18 cellular contexts compared by ENCODE assay signal in the genomic region with DNA sequence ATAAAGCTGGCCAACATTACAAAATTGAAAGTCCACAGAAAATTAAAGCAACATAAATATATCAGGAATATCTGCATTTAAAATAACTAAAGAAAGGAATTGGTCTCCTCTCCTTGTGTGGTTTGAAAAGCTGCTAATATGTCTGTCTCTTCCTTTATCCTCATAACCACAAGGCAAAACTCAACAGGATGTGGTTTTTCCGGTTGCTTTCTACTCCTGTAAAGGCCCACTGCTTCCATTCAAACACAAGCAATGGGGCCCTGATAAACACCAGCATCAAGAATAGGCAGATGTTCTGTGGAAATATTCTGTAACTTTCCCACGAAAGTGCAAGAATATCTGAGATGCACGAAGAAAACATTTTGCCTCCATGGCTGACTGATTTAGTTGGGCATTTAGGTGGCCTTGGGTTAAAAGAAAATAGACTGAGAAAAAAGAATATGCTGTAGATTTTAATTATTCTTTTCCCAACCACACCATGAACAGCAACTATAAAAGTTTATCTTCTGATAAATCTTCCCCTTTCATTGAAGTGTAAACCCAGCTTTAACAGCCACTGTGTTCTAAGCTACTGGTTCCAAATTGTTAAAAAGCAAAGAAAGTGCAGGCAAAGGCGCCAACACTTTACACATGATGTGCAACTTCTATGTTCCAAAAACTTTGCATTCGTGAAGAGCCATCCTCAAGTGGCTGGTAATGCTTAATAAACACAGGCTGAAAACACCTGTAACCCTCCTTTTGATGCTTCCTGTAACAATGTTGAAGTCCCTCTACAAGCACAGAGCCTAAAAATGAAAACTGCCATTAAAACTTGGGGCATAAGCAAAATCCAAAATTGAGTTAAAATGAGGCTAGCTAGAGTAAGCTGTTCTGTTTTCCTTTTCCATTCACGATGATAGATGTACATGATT. TPM values are rescaled to one million over a fixed set of nuclear protein-coding genes. Genes with fewer than 3 reads are reported as not detected.
DNase-seq lines count a peak whose midpoint lies in the region; ATAC-seq and TF ChIP-seq lines count a peak whose summit lies in the region.
"Had no signal": no experiment of that assay in that cellular context is flagged by ENCODE, and none has a peak within 500 bp of the region (broad histone marks: within the 10 kb centered on the region; RNA-seq: fewer than 3 reads in every experiment).

No MANE protein-coding gene starts in this region.

- no peak overlapping the region for H3K27ac ChIP-seq in RWPE2 (ENCODE audit: poor library complexity, severe bottlenecking)
- H3K27ac ChIP-seq: prostate gland, vagina had no signal

- in situ Hi-C loops in ACHN (cut with HindIII; ENCODE audit: low pct_ligation_motif_present, low pct_unique_long_range_greater_than_20kb, low sequenced_read_pairs): no loop called here

- no peaks in the 10 kb centered on the region for H3K9me3 Mint-ChIP-seq in endothelial cell (ENCODE audit: unreplicated experiment)
- H3K9me3 Mint-ChIP-seq in activated CD8-positive, alpha-beta T cell treated with anti-CD3 and anti-CD28 coated beads for 36 hours: no peaks in the 10 kb centered on the region
- H3K9me3 Mint-ChIP-seq: activated CD4-positive, alpha-beta memory T cell treated with anti-CD3 and anti-CD28 coated beads, Interleukin-2, amount 10 ng/mL, durations not matched to agents 7 days and 5 days; GM23338; T-helper 1 cell treated with Interleukin-12 subunit alpha and Interleukin-12 subunit beta and Interleukin-4 antibody, amounts not matched to agents 30 μg/mL and 1 μg/mL, for 36 hours had no signal

- H3K4me1 ChIP-seq in RWPE2 (ENCODE audit: insufficient read depth, poor library complexity, severe bottlenecking): no peaks in the 10 kb centered on the region
- H3K4me1 ChIP-seq: prostate gland, vagina had no signal

- H3K4me3 Mint-ChIP-seq in endothelial cell (ENCODE audit: unreplicated experiment): no peak overlapping the region
- H3K4me3 Mint-ChIP-seq in activated CD8-positive, alpha-beta T cell treated with anti-CD3 and anti-CD28 coated beads for 36 hours: no peak overlapping the region
- H3K4me3 Mint-ChIP-seq: activated CD4-positive, alpha-beta memory T cell treated with anti-CD3 and anti-CD28 coated beads, Interleukin-2, amount 10 ng/mL, durations not matched to agents 7 days and 5 days; GM23338; stimulated activated effector memory CD8-positive, alpha-beta T cell treated with anti-CD3 and anti-CD28 coated beads, Interleukin-12 subunit alpha, Interleukin-12 subunit beta, amount 100 ng/mL, for 72 hours; T-helper 1 cell treated with Interleukin-12 subunit alpha and Interleukin-12 subunit beta and Interleukin-4 antibody, amounts not matched to agents 30 μg/mL and 1 μg/mL, for 36 hours had no signal

- no peak for TF ChIP-seq CTCF in RWPE2 (IDR thresholded peaks at IDR 0.05; ENCODE audit: poor library complexity, severe bottlenecking)
- no peak for TF ChIP-seq CTCF in endothelial cell (IDR thresholded peaks at IDR 0.05; ENCODE audit: unreplicated experiment)
- no peak for TF ChIP-seq CTCF in activated CD8-positive, alpha-beta T cell treated with anti-CD3 and anti-CD28 coated beads for 36 hours (IDR thresholded peaks at IDR 0.05)

- H3K4me3 ChIP-seq in RWPE2 (ENCODE audit: severe bottlenecking): no peak overlapping the region
- H3K4me3 ChIP-seq: GM23338, prostate gland, vagina had no signal

- POLR2A ChIA-PET in activated CD8-positive, alpha-beta T cell treated with anti-CD3 and anti-CD28 coated beads for 36 hours (lab: Charles Lee): no interaction called here

- no peaks in the 10 kb centered on the region for H3K9me3 ChIP-seq in RWPE2 (ENCODE audit: severe bottlenecking)
- H3K9me3 ChIP-seq: prostate gland, vagina had no signal

- ATAC-seq in RWPE2 (ENCODE audit: low read depth) (0 out of 3 replicates have a peak, but pooled peaks have one; percentile 36), sciatic nerve (no peak), HG02763 (IDR thresholded peaks at IDR 0.05; ENCODE audit: unreplicated experiment) (no peak)
- no peak for ATAC-seq in activated CD8-positive, alpha-beta T cell treated with anti-CD3 and anti-CD28 coated beads for 36 hours
- ATAC-seq: activated naive CD4-positive, alpha-beta T cell treated with anti-CD3 and anti-CD28 coated beads, Interleukin-2, amount 50 U/mL, for 72 hours; GM23338; stimulated activated effector memory CD8-positive, alpha-beta T cell treated with anti-CD3 and anti-CD28 coated beads, Interleukin-12 subunit alpha, Interleukin-12 subunit beta, amount 100 ng/mL, for 72 hours had no signal

- peak overlapping the region; percentile 50 for H3K27ac Mint-ChIP-seq in endothelial cell (ENCODE audit: unreplicated experiment)
- H3K27ac Mint-ChIP-seq in activated CD8-positive, alpha-beta T cell treated with anti-CD3 and anti-CD28 coated beads for 36 hours: no peak overlapping the region
- H3K27ac Mint-ChIP-seq: activated CD4-positive, alpha-beta memory T cell treated with anti-CD3 and anti-CD28 coated beads, Interleukin-2, amount 10 ng/mL, durations not matched to agents 7 days and 5 days; activated naive CD4-positive, alpha-beta T cell treated with anti-CD3 and anti-CD28 coated beads, Interleukin-2, amount 50 U/mL, for 72 hours; GM23338; stimulated activated effector memory CD8-positive, alpha-beta T cell treated with anti-CD3 and anti-CD28 coated beads, Interleukin-12 subunit alpha, Interleukin-12 subunit beta, amount 100 ng/mL, for 72 hours; T-helper 1 cell treated with Interleukin-12 subunit alpha and Interleukin-12 subunit beta and Interleukin-4 antibody, amounts not matched to agents 30 μg/mL and 1 μg/mL, for 36 hours had no signal

- no peaks in the 10 kb centered on the region for H3K27me3 Mint-ChIP-seq in endothelial cell (ENCODE audit: unreplicated experiment)
- no peaks in the 10 kb centered on the region for H3K27me3 Mint-ChIP-seq in activated CD8-positive, alpha-beta T cell treated with anti-CD3 and anti-CD28 coated beads for 36 hours
- H3K27me3 Mint-ChIP-seq: activated CD4-positive, alpha-beta memory T cell treated with anti-CD3 and anti-CD28 coated beads, Interleukin-2, amount 10 ng/mL, durations not matched to agents 7 days and 5 days had no signal

- H3K36me3 ChIP-seq in RWPE2 (ENCODE audit: low read depth): no peaks in the 10 kb centered on the region
- H3K36me3 ChIP-seq: prostate gland, vagina had no signal

- DNase-seq in ACHN (peak; percentile 35), HT1080 (ENCODE audit: low read depth) (peak; percentile 89), RWPE2 (ENCODE audit: low spot score) (no peak), endothelial cell (ENCODE audit: low spot score) (no peak), sciatic nerve (ENCODE audit: low spot score) (no peak), T1000 (lab: John Stamatoyannopoulos, UW) (no peak)
- DNase-seq in activated CD8-positive, alpha-beta T cell treated with anti-CD3 and anti-CD28 coated beads for 36 hours: no peak
- DNase-seq: activated CD4-positive, alpha-beta memory T cell treated with anti-CD3 and anti-CD28 coated beads, Interleukin-2, amount 10 ng/mL, durations not matched to agents 7 days and 5 days; NCI-H187; NK-92 treated with Interleukin-12 subunit alpha and Interleukin-12 subunit beta, amount 100 ng/mL, for 24 hours had no signal

- H3K36me3 Mint-ChIP-seq in endothelial cell (ENCODE audit: low read depth, unreplicated experiment): no peaks in the 10 kb centered on the region
- H3K36me3 Mint-ChIP-seq in activated CD8-positive, alpha-beta T cell treated with anti-CD3 and anti-CD28 coated beads for 36 hours (ENCODE audit: low read depth): no peaks in the 10 kb centered on the region
- H3K36me3 Mint-ChIP-seq: activated naive CD4-positive, alpha-beta T cell treated with anti-CD3 and anti-CD28 coated beads, Interleukin-2, amount 50 U/mL, for 72 hours; stimulated activated effector memory CD8-positive, alpha-beta T cell treated with anti-CD3 and anti-CD28 coated beads, Interleukin-12 subunit alpha, Interleukin-12 subunit beta, amount 100 ng/mL, for 72 hours had no signal

- intact Hi-C loops in sciatic nerve (cut with DNase I): no loop called here
- intact Hi-C loops in activated CD8-positive, alpha-beta T cell treated with anti-CD3 and anti-CD28 coated beads for 36 hours (cut with micrococcal nuclease): no loop called here

- H3K27me3 ChIP-seq in RWPE2 (ENCODE audit: insufficient read depth, poor library complexity, severe bottlenecking): no peaks in the 10 kb centered on the region
- H3K27me3 ChIP-seq: vagina had no signal

- H3K4me1 Mint-ChIP-seq in endothelial cell (ENCODE audit: unreplicated experiment): peaks cover 27% of the 10 kb centered on the region
- H3K4me1 Mint-ChIP-seq in activated CD8-positive, alpha-beta T cell treated with anti-CD3 and anti-CD28 coated beads for 36 hours (ENCODE audit: low read depth): no peaks in the 10 kb centered on the region
- H3K4me1 Mint-ChIP-seq: activated CD4-positive, alpha-beta memory T cell treated with anti-CD3 and anti-CD28 coated beads, Interleukin-2, amount 10 ng/mL, durations not matched to agents 7 days and 5 days; GM23338; stimulated activated effector memory CD8-positive, alpha-beta T cell treated with anti-CD3 and anti-CD28 coated beads, Interleukin-12 subunit alpha, Interleukin-12 subunit beta, amount 100 ng/mL, for 72 hours had no signal

- CTCF ChIA-PET in activated CD8-positive, alpha-beta T cell treated with anti-CD3 and anti-CD28 coated beads for 36 hours (lab: Charles Lee): no interaction called here

RNA-seq across cellular contexts. Expression of a gene that starts 50.5 kb away (rescaled TPM):
- 0.59 and 0.60 TPM in 2 replicates for total RNA-seq in HT1080 (2014; rRNA removed; shearing (Covaris generic))
- 0.09 and 0.10 TPM in 2 replicates for polyA plus RNA-seq in HT1080 (2015; cell fraction: cytosol; rRNA removed)
- polyA plus RNA-seq in HT1080 (2015; cell fraction: nucleus; rRNA removed): 0.07 and 0.12 TPM in 2 replicates
- total RNA-seq in endothelial cell (ENCODE audit: unreplicated experiment) (11.9 TPM), sciatic nerve (0.89 TPM)
- not detected for total RNA-seq in activated CD8-positive, alpha-beta T cell treated with anti-CD3 and anti-CD28 coated beads for 36 hours
- total RNA-seq: activated CD4-positive, alpha-beta memory T cell treated with anti-CD3 and anti-CD28 coated beads, Interleukin-2, amount 10 ng/mL, durations not matched to agents 7 days and 5 days; activated naive CD4-positive, alpha-beta T cell treated with anti-CD3 and anti-CD28 coated beads, Interleukin-2, amount 50 U/mL, for 72 hours; fibroblast of lung had no signal

Comparison
In these comparisons a context has a peak if more than half of its experiments do, and no peak if none do; other contexts are left out.
1. DNase-seq: peak in ACHN (single experiment) and HT1080 (single experiment); none in RWPE2 (single experiment), endothelial cell (single experiment), sciatic nerve (single experiment), activated CD8-positive, alpha-beta T cell treated with anti-CD3 and anti-CD28 coated beads for 36 hours (single experiment) and T1000 (single experiment).